ENCODE assay signal across 16 cellular contexts in the genomic region with DNA sequence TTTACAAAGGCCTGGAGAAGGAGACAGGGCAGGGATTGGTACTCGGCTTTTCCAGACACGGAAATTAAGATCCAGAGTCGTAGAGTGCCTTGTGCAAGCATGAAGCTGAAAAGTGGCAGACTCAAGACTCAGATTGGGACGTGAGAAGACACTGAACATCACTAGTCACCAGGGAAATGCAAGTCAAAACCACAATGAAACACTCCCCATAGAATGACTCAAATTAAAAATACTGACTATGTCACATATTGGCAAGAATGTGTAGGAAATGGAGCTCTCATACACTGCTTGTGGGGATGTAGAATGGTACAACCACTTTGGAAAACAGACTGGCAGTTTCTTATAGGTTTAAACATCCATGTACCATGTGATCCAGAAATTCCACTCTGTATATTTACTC.
A peak's percentile ranks its signal among the peaks of the same experiment; 100 is the strongest.
DNase-seq lines count a peak whose midpoint lies in the region; ATAC-seq and TF ChIP-seq lines count a peak whose summit lies in the region.
"Had no signal": no experiment of that assay in that cellular context is flagged by ENCODE, and none has a peak within 500 bp of the region (broad histone marks: within the 10 kb centered on the region; RNA-seq: fewer than 3 reads in every experiment).

No MANE protein-coding gene starts in this region.

- H3K9me3 Mint-ChIP-seq in activated CD4-positive, alpha-beta T cell treated with anti-CD3 and anti-CD28 coated beads, Interleukin-2, amount 10 ng/mL, durations not matched to agents 24 days and 14 days: peaks cover 7% of the 10 kb centered on the region
- no peaks in the 10 kb centered on the region for H3K9me3 Mint-ChIP-seq in activated CD8-positive, alpha-beta T cell treated with anti-CD3 and anti-CD28 coated beads for 36 hours

- H4K91ac ChIP-seq in trophoblast cell (ENCODE audit: low read depth, low read length): peak overlapping the region; percentile 25

- H3K79me1 ChIP-seq in trophoblast cell (ENCODE audit: low read length): peaks cover 48% of the 10 kb centered on the region

- no peak overlapping the region for H3K4me3 ChIP-seq in trophoblast cell (ENCODE audit: low read depth, low read length)
- no peak overlapping the region for H3K4me3 ChIP-seq in OCI-LY7 (ENCODE audit: low read depth, low read length, poor library complexity, severe bottlenecking)
- H3K4me3 ChIP-seq: BLaER1 treated with 17β-estradiol and CSF1 and Interleukin-3, amounts not matched to agents 10 nM and 100 nM had no signal

- no peak overlapping the region for H4K12ac ChIP-seq in trophoblast cell (ENCODE audit: low read depth, low read length)

- no peak overlapping the region for H2BK120ac ChIP-seq in trophoblast cell (ENCODE audit: insufficient read depth, low read length, poor library complexity)

- WGBS in trophoblast cell (ENCODE audit: extremely low coverage, insufficient coverage, insufficient read length): no CpG with 5 or more reads among the region's 4 CpGs

- CTCF ChIA-PET in activated CD8-positive, alpha-beta T cell treated with anti-CD3 and anti-CD28 coated beads for 36 hours (lab: Charles Lee): interaction anchor here (1.3 to 1.7 kb wide), 3 partner anchors 9 to 45 kb away, joined by 3 to 4 read pairs (median 3); no protein-coding TSS in a partner anchor
- CTCF ChIA-PET in OCI-LY7 (lab: Charles Lee; ENCODE audit: unreplicated experiment): no interaction called here

- BruUV-seq in OCI-LY7 (replicated peaks; lab: Mats Ljungman, UMichigan): no TSS peak

- peaks cover 6% of the 10 kb centered on the region for H3K4me1 Mint-ChIP-seq in activated CD4-positive, alpha-beta T cell treated with anti-CD3 and anti-CD28 coated beads, Interleukin-2, amount 10 ng/mL, durations not matched to agents 24 days and 14 days
- no peaks in the 10 kb centered on the region for H3K4me1 Mint-ChIP-seq in activated CD8-positive, alpha-beta T cell treated with anti-CD3 and anti-CD28 coated beads for 36 hours (ENCODE audit: low read depth)

- no peak overlapping the region for H3K27ac ChIP-seq in trophoblast cell (ENCODE audit: low read depth, low read length)
- H3K27ac ChIP-seq in OCI-LY7 (ENCODE audit: low read depth, low read length, poor library complexity, severe bottlenecking): no peak overlapping the region
- H3K27ac ChIP-seq: BLaER1 treated with 17β-estradiol and CSF1 and Interleukin-3, amounts not matched to agents 10 nM and 100 nM had no signal

- H3K9me3 ChIP-seq in trophoblast cell (ENCODE audit: insufficient read depth, low read depth, low read length): no peaks in the 10 kb centered on the region
- no peaks in the 10 kb centered on the region for H3K9me3 ChIP-seq in OCI-LY7 (ENCODE audit: low read length)

- no peak overlapping the region for H3K18ac ChIP-seq in trophoblast cell (ENCODE audit: low read length)

- H3K79me2 ChIP-seq in trophoblast cell (ENCODE audit: control insufficient read depth, insufficient read depth, low read length, poor library complexity) (peaks cover 3% of the 10 kb centered on the region), OCI-LY7 (ENCODE audit: insufficient read depth, low read depth, low read length) (no peaks in the 10 kb centered on the region)

- no peak overlapping the region for H4K8ac ChIP-seq in trophoblast cell (ENCODE audit: low read depth, low read length)

- H3K27ac Mint-ChIP-seq in activated CD4-positive, alpha-beta T cell treated with anti-CD3 and anti-CD28 coated beads, Interleukin-2, amount 10 ng/mL, durations not matched to agents 24 days and 14 days: no peak overlapping the region
- no peak overlapping the region for H3K27ac Mint-ChIP-seq in activated CD8-positive, alpha-beta T cell treated with anti-CD3 and anti-CD28 coated beads for 36 hours

- H3K14ac ChIP-seq in trophoblast cell (ENCODE audit: low read length): no peak overlapping the region

- peak; percentile 48 for DNase-seq in activated CD4-positive, alpha-beta T cell treated with anti-CD3 and anti-CD28 coated beads, Interleukin-2, amount 10 ng/mL, durations not matched to agents 24 days and 14 days
- DNase-seq in activated CD4-positive, alpha-beta T cell treated with anti-CD3 and anti-CD28 coated beads, Interleukin-2, amount 50 U/mL, for 4 hours: no peak
- DNase-seq in HT1080 (ENCODE audit: low read depth): peak; percentile 69
- DNase-seq in activated CD8-positive, alpha-beta T cell treated with anti-CD3 and anti-CD28 coated beads for 36 hours: no peak
- no peak for DNase-seq in trophoblast cell
- no peak for DNase-seq in DMS114 treated with DMSO at 0.1 percent for 48 hours (lab: John Stamatoyannopoulos, UW; ENCODE audit: unreplicated experiment)
- no peak for DNase-seq in activated gamma-delta T cell treated with Interleukin-2 at 50 U/mL for 16 hours
- no peak for DNase-seq in OCI-LY7 (ENCODE audit: low spot score)
- DNase-seq: 8988T; HCEC 1CT; NCI-H1092; NCI-H2107; NCI-H345; NCI-H526 treated with DMSO at 0.1 percent for 48 hours; NK-92 treated with Interleukin-12 subunit alpha and Interleukin-12 subunit beta, amount 100 ng/mL, for 24 hours had no signal

- no peaks in the 10 kb centered on the region for H3K9me2 ChIP-seq in OCI-LY7 (ENCODE audit: insufficient read depth, low read length)

- intact Hi-C loops in activated CD4-positive, alpha-beta T cell treated with anti-CD3 and anti-CD28 coated beads, Interleukin-2, amount 10 ng/mL, durations not matched to agents 24 days and 14 days (cut with micrococcal nuclease): no loop called here
- intact Hi-C loops in activated CD8-positive, alpha-beta T cell treated with anti-CD3 and anti-CD28 coated beads for 36 hours (cut with micrococcal nuclease): no loop called here
- intact Hi-C loops in OCI-LY7 (cut with micrococcal nuclease; ENCODE audit: unreplicated experiment): no loop called here

- H3K36me3 ChIP-seq in trophoblast cell (ENCODE audit: control insufficient read depth in 1 of 2, insufficient read depth in 2 of 2, low read length in 2 of 2) (no peaks in the 10 kb centered on the region), OCI-LY7 (ENCODE audit: insufficient read depth, low read length) (no peaks in the 10 kb centered on the region)
- H3K36me3 ChIP-seq: BLaER1 treated with 17β-estradiol and CSF1 and Interleukin-3, amounts not matched to agents 10 nM and 100 nM had no signal

- H3K9ac ChIP-seq in trophoblast cell (ENCODE audit: low read length): no peak overlapping the region
- H3K9ac ChIP-seq: BLaER1 treated with 17β-estradiol and CSF1 and Interleukin-3, amounts not matched to agents 10 nM and 100 nM had no signal

- no peaks in the 10 kb centered on the region for H3K36me3 Mint-ChIP-seq in activated CD4-positive, alpha-beta T cell treated with anti-CD3 and anti-CD28 coated beads, Interleukin-2, amount 10 ng/mL, durations not matched to agents 24 days and 14 days (ENCODE audit: low read depth)
- H3K36me3 Mint-ChIP-seq in activated CD8-positive, alpha-beta T cell treated with anti-CD3 and anti-CD28 coated beads for 36 hours (ENCODE audit: low read depth): no peaks in the 10 kb centered on the region

- H2AFZ ChIP-seq in trophoblast cell (ENCODE audit: insufficient read depth, low read length, poor library complexity): no peak overlapping the region
- no peak overlapping the region for H2AFZ ChIP-seq in OCI-LY7 (ENCODE audit: low read length)

- H2BK5ac ChIP-seq in trophoblast cell (ENCODE audit: low read depth, low read length, poor library complexity): no peak overlapping the region

- no peaks in the 10 kb centered on the region for H3K27me3 ChIP-seq in trophoblast cell (ENCODE audit: insufficient read depth, low read length)
- H3K27me3 ChIP-seq: BLaER1 treated with 17β-estradiol and CSF1 and Interleukin-3, amounts not matched to agents 10 nM and 100 nM had no signal

- no peaks in the 10 kb centered on the region for H4K20me1 ChIP-seq in OCI-LY7 (ENCODE audit: insufficient read depth, low read length)
- H4K20me1 ChIP-seq: BLaER1 treated with 17β-estradiol and CSF1 and Interleukin-3, amounts not matched to agents 10 nM and 100 nM had no signal

- H2AK5ac ChIP-seq in trophoblast cell (ENCODE audit: low read length): no peak overlapping the region

- H3K27me3 Mint-ChIP-seq in activated CD4-positive, alpha-beta T cell treated with anti-CD3 and anti-CD28 coated beads, Interleukin-2, amount 10 ng/mL, durations not matched to agents 24 days and 14 days: no peaks in the 10 kb centered on the region
- peaks cover 2% of the 10 kb centered on the region for H3K27me3 Mint-ChIP-seq in activated CD8-positive, alpha-beta T cell treated with anti-CD3 and anti-CD28 coated beads for 36 hours

- H2BK12ac ChIP-seq in trophoblast cell (ENCODE audit: low read length): no peak overlapping the region

- POLR2A ChIA-PET in activated CD8-positive, alpha-beta T cell treated with anti-CD3 and anti-CD28 coated beads for 36 hours (lab: Charles Lee): no interaction called here
- POLR2A ChIA-PET in OCI-LY7 (lab: Charles Lee): no interaction called here

- no peak overlapping the region for H3K23ac ChIP-seq in trophoblast cell (ENCODE audit: low read length)

- peak; percentile 70 for ATAC-seq in activated CD8-positive, alpha-beta T cell treated with anti-CD3 and anti-CD28 coated beads for 36 hours

- H3K4me1 ChIP-seq in trophoblast cell (ENCODE audit: control insufficient read depth in 1 of 2, insufficient read depth in 2 of 2, low read length in 2 of 2) (peaks cover 16 to 22% of the 10 kb centered on the region in 2 experiments), OCI-LY7 (ENCODE audit: insufficient read depth, low read length, poor library complexity, severe bottlenecking) (no peaks in the 10 kb centered on the region)

- TF ChIP-seq CTCF in activated CD8-positive, alpha-beta T cell treated with anti-CD3 and anti-CD28 coated beads for 36 hours (IDR thresholded peaks at IDR 0.05): no peak
- TF ChIP-seq CTCF in OCI-LY7 (conservative IDR thresholded peaks at IDR 0.05; ENCODE audit: low read length): no peak

- H3K4me3 Mint-ChIP-seq in activated CD4-positive, alpha-beta T cell treated with anti-CD3 and anti-CD28 coated beads, Interleukin-2, amount 10 ng/mL, durations not matched to agents 24 days and 14 days: no peak overlapping the region
- H3K4me3 Mint-ChIP-seq in activated CD8-positive, alpha-beta T cell treated with anti-CD3 and anti-CD28 coated beads for 36 hours: no peak overlapping the region

- H3K4me2 ChIP-seq in trophoblast cell (ENCODE audit: low read length) (no peak overlapping the region), OCI-LY7 (ENCODE audit: low read length) (no peak overlapping the region)
- H3K4me2 ChIP-seq: BLaER1 treated with 17β-estradiol and CSF1 and Interleukin-3, amounts not matched to agents 10 nM and 100 nM had no signal

- H3K4ac ChIP-seq in trophoblast cell (ENCODE audit: low read depth, low read length): no peak overlapping the region

Comparison
In these comparisons a context has a peak if more than half of its experiments do, and no peak if none do; other contexts are left out.
1. DNase-seq: peak in activated CD4-positive, alpha-beta T cell treated with anti-CD3 and anti-CD28 coated beads, Interleukin-2, amount 10 ng/mL, durations not matched to agents 24 days and 14 days (single experiment) and HT1080 (single experiment); none in activated CD4-positive, alpha-beta T cell treated with anti-CD3 and anti-CD28 coated beads, Interleukin-2, amount 50 U/mL, for 4 hours (0 of 2), activated CD8-positive, alpha-beta T cell treated with anti-CD3 and anti-CD28 coated beads for 36 hours (single experiment), trophoblast cell (0 of 2), DMS114 treated with DMSO at 0.1 percent for 48 hours (single experiment), activated gamma-delta T cell treated with Interleukin-2 at 50 U/mL for 16 hours (single experiment) and OCI-LY7 (single experiment).